ENCODE assay signal across 17 cellular contexts in genomic region chr2:203580846-203581245, GRCh38.
A peak's percentile ranks its signal among the peaks of the same experiment; 100 is the strongest.
DNase-seq lines count a peak whose midpoint lies in the region; ATAC-seq lines count a peak whose summit lies in the region.
"Had no signal": no experiment of that assay in that cellular context is flagged by ENCODE, and none has a peak within 500 bp of the region (broad histone marks: within the 10 kb centered on the region; RNA-seq: fewer than 3 reads in every experiment).

No MANE protein-coding gene starts in this region.

- H3K9me3 ChIP-seq in HAP-1, result no peaks in the 10 kb centered on the region
- H3K9me3 ChIP-seq: pancreas had no signal

- H3K27ac ChIP-seq in layer of hippocampus (ENCODE audit: low read depth, low read length), result peak overlapping the region; percentile 23

- H3K4me3 ChIP-seq in HAP-1, result no peak overlapping the region
- H3K4me3 ChIP-seq: pancreas had no signal

- no peaks in the 10 kb centered on the region for H3K4me1 ChIP-seq in HAP-1

- in situ Hi-C loops in HAP-1 (cut with MboI; ENCODE audit: low sequenced_read_pairs), result no loop called here

- intact Hi-C loops in posterior cingulate gyrus (cut with DNase I), result loop anchor here (5.0 kb wide), 1 partner anchor 131 kb away; no protein-coding TSS in a partner anchor

- H3K36me3 ChIP-seq in HAP-1 (replicated peaks), result no peaks in the 10 kb centered on the region
- H3K36me3 ChIP-seq: pancreas had no signal

- DNase-seq in COLO829 (ENCODE audit: low spot score) (peak; percentile 76), anterior cingulate cortex (lab: John Stamatoyannopoulos, UW) (peak in 38 of 58 donors; percentile 4 to 74 (median 26)), posterior cingulate gyrus (peak in 6 of 10 donors; percentile 9 to 89 (median 34)), HAP-1 (ENCODE audit: low spot score in 2 of 2) (no peak), NCI-H2081 treated with DMSO at 0.1 percent for 48 hours (lab: John Stamatoyannopoulos, UW) (no peak)
- DNase-seq: activated CD8-positive, alpha-beta memory T cell treated with anti-CD3 and anti-CD28 coated beads, Interleukin-2, amount 10 ng/mL, durations not matched to agents 7 days and 5 days; activated effector memory CD4-positive, alpha-beta T cell treated with Interleukin-2 at 50 U/mL for 16 hours; CD4-positive, alpha-beta memory T cell; KG1; SIG-M5; stimulated activated CD4-positive, alpha-beta T cell treated with anti-CD3 and anti-CD28 coated beads, Interleukin-12 subunit alpha, Interleukin-12 subunit beta, amount 100 ng/mL, for 4 hours; stimulated activated naive CD8-positive, alpha-beta T cell treated with anti-CD3 and anti-CD28 coated beads, Interleukin-15, Interleukin-2, amounts not matched to agents 100 U/mL and 50 U/mL, for 24 hours had no signal

- no peaks in the 10 kb centered on the region for H3K27me3 ChIP-seq in layer of hippocampus (ENCODE audit: control insufficient read depth, insufficient read depth, low read length)
- no peaks in the 10 kb centered on the region for H3K27me3 ChIP-seq in HAP-1 (ENCODE audit: low read depth)
- H3K27me3 ChIP-seq: pancreas had no signal

- no peak for ATAC-seq in HG02763 (IDR thresholded peaks at IDR 0.05; ENCODE audit: unreplicated experiment)
- ATAC-seq in HG03095 (IDR thresholded peaks at IDR 0.05; ENCODE audit: unreplicated experiment), result no peak
- ATAC-seq: activated CD4-positive, CD25-positive, alpha-beta regulatory T cell treated with anti-CD3 and anti-CD28 coated beads, Interleukin-2, amount 50 U/mL, for 24 hours; activated CD8-positive, alpha-beta memory T cell treated with anti-CD3 and anti-CD28 coated beads, Interleukin-2, amount 10 ng/mL, durations not matched to agents 7 days and 5 days; pancreas; stimulated activated naive CD8-positive, alpha-beta T cell treated with anti-CD3 and anti-CD28 coated beads, Interleukin-15, Interleukin-2, amounts not matched to agents 100 U/mL and 50 U/mL, for 24 hours had no signal

Comparison
In these comparisons a context has a peak if more than half of its experiments do, and no peak if none do; other contexts are left out.
1. DNase-seq: peak in COLO829 (single experiment), anterior cingulate cortex (38 of 58) and posterior cingulate gyrus (6 of 10); none in HAP-1 (0 of 2) and NCI-H2081 treated with DMSO at 0.1 percent for 48 hours (single experiment).